Comparison of ENCODE assay signal across 1 cellular context in genomic region chr1:246012271-246012854, GRCh38.
TF ChIP-seq lines count a peak whose summit lies in the region.

No MANE protein-coding gene starts in this region.

TF ChIP-seq in K562, 482 proteins besides CTCF, POLR2A, EP300 and RAD21 (continued from another document):
- no peak for TF ChIP-seq HMGXB4 (CRISPR knock-in tag; IDR thresholded peaks at IDR 0.05)
- peak in 1 of 2 experiments; percentile 44; a peak in 1 of 4 replicates for TF ChIP-seq ARNT (IDR thresholded peaks at IDR 0.05)
- TF ChIP-seq SIN3B (IDR thresholded peaks at IDR 0.05; ENCODE audit: low read depth) = no peak
- TF ChIP-seq SMARCC2 (IDR thresholded peaks at IDR 0.05; ENCODE audit: low read depth) = no peak
- TF ChIP-seq SMC3 (conservative IDR thresholded peaks at IDR 0.05; ENCODE audit: insufficient read depth, low read depth, low read length) = peak; percentile 82
- TF ChIP-seq CHD2 (IDR thresholded peaks at IDR 0.05; ENCODE audit: low read depth, low read length) = no peak
- no peak for TF ChIP-seq RBM22 (IDR thresholded peaks at IDR 0.05; ENCODE audit: low read depth, low read length, poor library complexity, severe bottlenecking)
- TF ChIP-seq CBX5 (IDR thresholded peaks at IDR 0.05; ENCODE audit: borderline replicate concordance, low read depth) = no peak
- no peak for TF ChIP-seq ID3 (CRISPR knock-in tag; IDR thresholded peaks at IDR 0.05)
- TF ChIP-seq ID3 (tag; IDR thresholded peaks at IDR 0.05) = no peak
- TF ChIP-seq CBX3 (IDR thresholded peaks at IDR 0.05; ENCODE audit: borderline replicate concordance in 1 of 2, low read length in 2 of 2) = no peak
- TF ChIP-seq RBM39 (optimal IDR thresholded peaks at IDR 0.05; ENCODE audit: low read depth, low read length) = no peak
- no peak for TF ChIP-seq CHD1 (IDR thresholded peaks at IDR 0.05; ENCODE audit: low read length)
TF ChIP-seq in K562: peak in this region for 18.
